In the genomic region with DNA sequence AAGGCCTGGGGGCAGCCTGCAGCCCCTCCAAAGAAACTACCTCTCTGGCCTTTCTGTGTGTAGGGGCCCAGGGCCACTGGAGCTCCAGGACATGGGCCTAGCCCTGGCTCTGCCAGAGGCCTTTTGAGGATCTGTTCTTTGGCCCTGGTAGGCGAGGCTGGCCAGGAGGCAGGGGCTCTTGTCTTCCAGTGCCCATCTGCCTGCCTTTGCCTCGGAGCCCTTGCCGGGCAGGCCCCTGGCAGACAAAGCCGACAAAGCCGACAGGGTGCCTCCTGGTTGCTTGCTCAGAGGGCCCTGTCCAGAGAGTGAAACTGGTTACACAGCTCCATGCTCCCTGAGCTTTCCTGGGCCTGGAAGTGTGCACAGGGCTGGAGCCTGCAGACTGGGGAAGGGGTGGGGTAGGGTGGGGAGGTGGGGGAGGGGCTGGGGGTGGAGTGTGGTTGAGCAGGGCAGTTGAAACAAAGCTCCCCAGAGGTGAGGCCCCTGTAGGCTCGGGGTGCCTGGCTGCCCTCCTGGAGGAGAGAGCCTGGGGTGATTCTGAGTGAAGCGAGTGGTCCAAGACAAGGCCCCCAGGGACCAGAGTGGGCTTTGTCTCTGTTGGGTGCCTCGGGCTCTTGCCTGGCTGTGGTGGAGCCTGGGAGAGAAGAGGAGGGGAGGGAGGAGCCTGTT, we compare ENCODE assay signal across 8 cellular contexts. TPM values are rescaled to one million over a fixed set of nuclear protein-coding genes. Genes with fewer than 3 reads are reported as not detected.
A peak's percentile ranks its signal among the peaks of the same experiment; 100 is the strongest.
DNase-seq lines count a peak whose midpoint lies in the region; ATAC-seq and TF ChIP-seq lines count a peak whose summit lies in the region.

No MANE protein-coding gene starts in this region.

- H3K27ac ChIP-seq in CD8-positive, alpha-beta T cell (ENCODE audit: low read depth, low read length): peak overlapping the region; percentile 86
- H3K27ac ChIP-seq in duodenal mucosa (ENCODE audit: low read depth, low read length) (peak overlapping the region; percentile 100), thoracic aorta (peak overlapping the region; percentile 100)

- peak in 3 of 7 experiments; percentile 20 to 66 (median 20) for DNase-seq in CD8-positive, alpha-beta T cell
- DNase-seq in HK-2 (ENCODE audit: unreplicated experiment) (peak; percentile 76), SW480 (ENCODE audit: low spot score) (peak; percentile 64), medulla oblongata (ENCODE audit: extremely low spot score) (peak; percentile 51), thoracic aorta (ENCODE audit: low spot score) (no peak), cerebellar nuclear complex (lab: John Stamatoyannopoulos, UW) (no peak)

- H3K4me1 ChIP-seq in CD8-positive, alpha-beta T cell (ENCODE audit: insufficient read depth, low read length): peaks cover 36% of the 10 kb centered on the region
- H3K4me1 ChIP-seq in duodenal mucosa (ENCODE audit: control insufficient read depth in 1 of 2, insufficient read depth in 2 of 2, low read length in 2 of 2) (peaks cover 40 to 61% of the 10 kb centered on the region in 2 donors), thoracic aorta (ENCODE audit: control insufficient read depth in 1 of 2, low read depth in 2 of 2) (peaks cover 62 to 84% of the 10 kb centered on the region in 2 donors)

- H3K4me3 Mint-ChIP-seq in CD8-positive, alpha-beta T cell: peak overlapping the region; percentile 90

- no peaks in the 10 kb centered on the region for H3K36me3 ChIP-seq in CD8-positive, alpha-beta T cell (ENCODE audit: insufficient read depth, low read length)
- H3K36me3 ChIP-seq in duodenal mucosa (ENCODE audit: control insufficient read depth in 1 of 2, insufficient read depth in 2 of 2, low read length in 2 of 2): peaks cover 16 to 34% of the 10 kb centered on the region in 2 donors
- H3K36me3 ChIP-seq in thoracic aorta: peaks cover 9% of the 10 kb centered on the region

- ATAC-seq in CD8-positive, alpha-beta T cell: peak; percentile 6
- ATAC-seq in GM19351 (IDR thresholded peaks at IDR 0.05; ENCODE audit: unreplicated experiment): peak; percentile 11
- ATAC-seq in thoracic aorta (ENCODE audit: insufficient number of reproducible peaks, low FRiP score, low read depth): no peak

- peak overlapping the region; percentile 91 to 98 for H3K9ac ChIP-seq in duodenal mucosa (ENCODE audit: low read depth in 1 of 2, low read length in 2 of 2)

- H3K27ac Mint-ChIP-seq in CD8-positive, alpha-beta T cell: peak overlapping the region; percentile 95

- H3K36me3 Mint-ChIP-seq in CD8-positive, alpha-beta T cell: peaks cover 46% of the 10 kb centered on the region

- no peaks in the 10 kb centered on the region for H3K9me3 Mint-ChIP-seq in CD8-positive, alpha-beta T cell

- H3K27me3 Mint-ChIP-seq in CD8-positive, alpha-beta T cell (ENCODE audit: low read depth): no peaks in the 10 kb centered on the region

- no peaks in the 10 kb centered on the region for H3K9me3 ChIP-seq in CD8-positive, alpha-beta T cell (ENCODE audit: low read length)
- H3K9me3 ChIP-seq in duodenal mucosa (ENCODE audit: control insufficient read depth in 1 of 2, low read length in 2 of 2) (no peaks in the 10 kb centered on the region), thoracic aorta (no peaks in the 10 kb centered on the region)

- POLR2A ChIA-PET in CD8-positive, alpha-beta T cell (lab: Charles Lee): interaction anchor here (0.6 to 1.7 kb wide), 10 partner anchors 10 to 486 kb away, joined by 3 to 13 read pairs (median 4); a partner anchor contains a TSS

- no peak for TF ChIP-seq CTCF in CD8-positive, alpha-beta T cell (IDR thresholded peaks at IDR 0.05)
- no peak for TF ChIP-seq CTCF in thoracic aorta (IDR thresholded peaks at IDR 0.05)

- peaks cover 34% of the 10 kb centered on the region for H3K4me1 Mint-ChIP-seq in CD8-positive, alpha-beta T cell (ENCODE audit: low read depth)

- CTCF ChIA-PET in CD8-positive, alpha-beta T cell (lab: Charles Lee): interaction anchor here (0.8 to 9.9 kb wide), 18 partner anchors 9 to 645 kb away, joined by 3 to 152 read pairs (median 4); a partner anchor contains a TSS

- intact Hi-C loops in CD8-positive, alpha-beta T cell (cut with DNase I, micrococcal nuclease): loop anchor here (1.0 to 2.0 kb wide), 4 partner anchors 118 to 348 kb away; no protein-coding TSS in a partner anchor

- H3K4me3 ChIP-seq in CD8-positive, alpha-beta T cell (ENCODE audit: low read depth, low read length): peak overlapping the region; percentile 55
- peak overlapping the region; percentile 63 to 65 for H3K4me3 ChIP-seq in duodenal mucosa (ENCODE audit: low read depth in 1 of 2, low read length in 2 of 2)
- peak overlapping the region; percentile 76 for H3K4me3 ChIP-seq in thoracic aorta

- no peaks in the 10 kb centered on the region for H3K27me3 ChIP-seq in CD8-positive, alpha-beta T cell (ENCODE audit: insufficient read depth, low read length)
- H3K27me3 ChIP-seq in duodenal mucosa (ENCODE audit: control insufficient read depth in 1 of 2, insufficient read depth in 2 of 2, low read length in 2 of 2): no peaks in the 10 kb centered on the region
- H3K27me3 ChIP-seq in thoracic aorta (replicated peaks; ENCODE audit: insufficient read depth): no peaks in the 10 kb centered on the region

RNA-seq across cellular contexts. Expression of a gene that starts 29.3 kb away (rescaled TPM):
- 10 to 100 TPM; 24.7 to 26.8 TPM for total RNA-seq in CD8-positive, alpha-beta T cell
- total RNA-seq in thoracic aorta: 10 to 100 TPM; 72.2 to 93.3 TPM

RNA-seq across cellular contexts. Expression of a gene that starts 29.9 kb away (rescaled TPM):
- 1 to 10 TPM; 5.6 to 6.3 TPM for total RNA-seq in CD8-positive, alpha-beta T cell
- total RNA-seq in thoracic aorta: 100 to 1,000 TPM in 1 of 2 donors, 10 to 100 TPM in 1; 57.8 to 102 TPM

RNA-seq across cellular contexts. Expression of a gene that starts 37.5 kb away (rescaled TPM):
- total RNA-seq in CD8-positive, alpha-beta T cell: 10 to 100 TPM; 21.7 to 25.1 TPM
- 10 to 100 TPM; 65.4 to 81.2 TPM for total RNA-seq in thoracic aorta

RNA-seq across cellular contexts. Expression of a gene that starts 59.6 kb away (rescaled TPM):
- total RNA-seq in CD8-positive, alpha-beta T cell: 1 to 10 TPM; 4.6 to 5.1 TPM
- 1 to 10 TPM; 3.4 to 9.7 TPM for total RNA-seq in thoracic aorta

Comparison
In these comparisons a context has a peak if more than half of its experiments do, and no peak if none do; other contexts are left out.
1. DNase-seq: peak in HK-2 (single experiment), SW480 (single experiment) and medulla oblongata (single experiment); none in thoracic aorta (single experiment) and cerebellar nuclear complex (0 of 2).
2. RNA of a gene that starts 29.9 kb away (total RNA-seq): 57.8 to 102 TPM in thoracic aorta; 5.6 to 6.3 TPM in CD8-positive, alpha-beta T cell; every median in the first group is over 4 times any median in the second.
3. Peak in every context shown above with its lines, with median percentiles within 50 percentile points of each other: H3K27ac ChIP-seq and H3K4me3 ChIP-seq.